23 cellular contexts compared by ENCODE assay signal in the genomic region with DNA sequence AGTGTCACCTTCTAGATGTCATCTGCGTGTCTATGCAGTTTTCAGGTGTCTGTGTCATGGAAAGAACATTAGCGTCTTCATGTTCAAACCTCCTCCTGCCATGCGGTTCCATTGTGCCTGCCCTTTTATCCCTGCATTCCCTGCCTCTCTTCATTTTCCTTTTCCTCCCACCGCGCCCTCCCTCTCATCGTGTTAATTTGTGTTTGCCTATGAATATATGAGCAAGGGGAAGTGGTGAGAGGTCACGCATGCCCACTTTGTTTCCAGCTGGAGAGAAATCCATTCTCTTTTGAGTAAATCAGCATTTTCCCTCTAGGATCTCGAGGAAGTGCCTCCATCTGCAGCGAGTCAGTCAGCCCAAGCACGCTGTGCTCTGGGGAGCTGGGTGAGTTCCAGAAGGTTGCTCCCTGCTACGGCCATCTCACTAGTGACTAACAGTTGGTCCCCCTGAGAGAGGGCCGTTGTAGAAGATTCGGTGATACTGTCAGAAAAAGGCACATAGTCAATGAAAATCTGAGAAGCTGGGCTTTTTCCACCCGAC. TPM values are rescaled to one million over a fixed set of nuclear protein-coding genes. Genes with fewer than 3 reads are reported as not detected.
DNase-seq lines count a peak whose midpoint lies in the region; TF ChIP-seq lines count a peak whose summit lies in the region.
"Had no signal": no experiment of that assay in that cellular context is flagged by ENCODE, and none has a peak within 500 bp of the region (broad histone marks: within the 10 kb centered on the region; RNA-seq: fewer than 3 reads in every experiment).

No MANE protein-coding gene starts in this region.

- no peak overlapping the region for H3K4me3 ChIP-seq in CD4-positive, alpha-beta memory T cell (ENCODE audit: low read length in 2 of 2)
- H3K4me3 ChIP-seq: dorsolateral prefrontal cortex, SK-N-MC, thoracic aorta had no signal

- no peaks in the 10 kb centered on the region for H3K36me3 Mint-ChIP-seq in HFFc6 (ENCODE audit: low read depth)
- peaks cover 0 to 40% of the 10 kb centered on the region in 2 donors for H3K36me3 Mint-ChIP-seq in CD4-positive, alpha-beta memory T cell
- H3K36me3 Mint-ChIP-seq: WTC11 had no signal

- no peaks in the 10 kb centered on the region for H3K27me3 ChIP-seq in CD4-positive, alpha-beta memory T cell (ENCODE audit: insufficient read depth, low read length)
- H3K27me3 ChIP-seq: dorsolateral prefrontal cortex had no signal

- no peaks in the 10 kb centered on the region for H3K9me3 ChIP-seq in CD4-positive, alpha-beta memory T cell (ENCODE audit: control insufficient read depth in 1 of 2, low read length in 2 of 2)
- H3K9me3 ChIP-seq: thoracic aorta had no signal

- POLR2A ChIA-PET in CD4-positive, alpha-beta memory T cell (lab: Charles Lee; ENCODE audit: partially characterized antibody), result no interaction called here

- intact Hi-C loops in CD4-positive, alpha-beta memory T cell (cut with micrococcal nuclease), result no loop called here

- H3K27ac ChIP-seq in CD4-positive, alpha-beta memory T cell (ENCODE audit: low read depth, low read length), result no peak overlapping the region
- H3K27ac ChIP-seq: dorsolateral prefrontal cortex, SK-N-MC, thoracic aorta had no signal

- peak; percentile 63 for DNase-seq in DMS153 (lab: John Stamatoyannopoulos, UW)
- no peak for DNase-seq in HFFc6
- DNase-seq in NCI-H748 treated with DMSO at 0.1 percent for 48 hours (lab: John Stamatoyannopoulos, UW), result peak; percentile 55
- DNase-seq in left kidney (ENCODE audit: low read depth, low spot score), result peak; percentile 81
- no peak for DNase-seq in nucleus accumbens (lab: John Stamatoyannopoulos, UW)
- no peak for DNase-seq in CD4-positive, alpha-beta memory T cell
- DNase-seq in GDM1 (lab: John Stamatoyannopoulos, UW), result no peak
- DNase-seq: activated CD4-positive, alpha-beta memory T cell treated with anti-CD3 and anti-CD28 coated beads, Interleukin-2, amount 10 ng/mL, durations not matched to agents 7 days and 5 days; activated naive CD4-positive, alpha-beta T cell treated with Interleukin-2 at 50 U/mL for 16 hours; amygdala; caudate nucleus; CD8-positive, alpha-beta T cell; DND-41; dorsolateral prefrontal cortex; H9; mesendoderm; naive thymus-derived CD8-positive, alpha-beta T cell; NCI-H1436 treated with DMSO at 0.1 percent for 48 hours; NCI-H345; posterior cingulate gyrus had no signal

- CTCF ChIA-PET in CD4-positive, alpha-beta memory T cell (lab: Charles Lee; ENCODE audit: partially characterized antibody), result no interaction called here

- peaks cover 8% of the 10 kb centered on the region for H3K4me1 Mint-ChIP-seq in HFFc6 (ENCODE audit: low read depth)
- no peaks in the 10 kb centered on the region for H3K4me1 Mint-ChIP-seq in CD4-positive, alpha-beta memory T cell
- H3K4me1 Mint-ChIP-seq: activated CD4-positive, alpha-beta memory T cell treated with anti-CD3 and anti-CD28 coated beads, Interleukin-2, amount 10 ng/mL, durations not matched to agents 7 days and 5 days; naive thymus-derived CD8-positive, alpha-beta T cell had no signal

- no peak for TF ChIP-seq CTCF in HFFc6 (IDR thresholded peaks at IDR 0.05)

- H3K4me3 Mint-ChIP-seq in HFFc6, result peak overlapping the region; percentile 21; the same call in 1 of the 2 replicates
- no peak overlapping the region for H3K4me3 Mint-ChIP-seq in CD4-positive, alpha-beta memory T cell
- H3K4me3 Mint-ChIP-seq: activated CD4-positive, alpha-beta memory T cell treated with anti-CD3 and anti-CD28 coated beads, Interleukin-2, amount 10 ng/mL, durations not matched to agents 7 days and 5 days; CD8-positive, alpha-beta T cell; H9; naive thymus-derived CD8-positive, alpha-beta T cell; WTC11 had no signal

- H3K36me3 ChIP-seq in CD4-positive, alpha-beta memory T cell (ENCODE audit: insufficient read depth, low read length), result no peaks in the 10 kb centered on the region
- H3K36me3 ChIP-seq: thoracic aorta had no signal

- H3K27me3 Mint-ChIP-seq in HFFc6 (ENCODE audit: insufficient read depth), result peaks cover 33% of the 10 kb centered on the region
- no peaks in the 10 kb centered on the region for H3K27me3 Mint-ChIP-seq in CD4-positive, alpha-beta memory T cell
- H3K27me3 Mint-ChIP-seq: activated CD4-positive, alpha-beta memory T cell treated with anti-CD3 and anti-CD28 coated beads, Interleukin-2, amount 10 ng/mL, durations not matched to agents 7 days and 5 days had no signal

- H3K9me3 Mint-ChIP-seq in HFFc6, result no peaks in the 10 kb centered on the region
- no peaks in the 10 kb centered on the region for H3K9me3 Mint-ChIP-seq in CD4-positive, alpha-beta memory T cell
- H3K9me3 Mint-ChIP-seq: activated CD4-positive, alpha-beta memory T cell treated with anti-CD3 and anti-CD28 coated beads, Interleukin-2, amount 10 ng/mL, durations not matched to agents 7 days and 5 days; CD8-positive, alpha-beta T cell; H9; naive thymus-derived CD8-positive, alpha-beta T cell; WTC11 had no signal

- no peak overlapping the region for H3K27ac Mint-ChIP-seq in HFFc6
- H3K27ac Mint-ChIP-seq in CD4-positive, alpha-beta memory T cell, result no peak overlapping the region
- H3K27ac Mint-ChIP-seq: activated CD4-positive, alpha-beta memory T cell treated with anti-CD3 and anti-CD28 coated beads, Interleukin-2, amount 10 ng/mL, durations not matched to agents 7 days and 5 days; CD8-positive, alpha-beta T cell; H9; naive thymus-derived CD8-positive, alpha-beta T cell; WTC11 had no signal

- H3K4me1 ChIP-seq in CD4-positive, alpha-beta memory T cell (ENCODE audit: insufficient read depth, low read length), result no peaks in the 10 kb centered on the region

RNA-seq across cellular contexts. Expression of a gene that starts 42.9 kb away (rescaled TPM):
- under 1 TPM in 2 of 6 experiments, not detected in 4; 0.17 to 0.27 TPM for total RNA-seq in HFFc6 (2021; fragmentation: NEBNext Ultra II Directional; extraction: Animal tissue kit (Norgen Biotek cat#: 25700))
- total RNA-seq in CD4-positive, alpha-beta memory T cell, result 1 to 10 TPM; 4.1 to 4.4 TPM
- under 1 TPM in 1 of 2 donors, not detected in 1; 0.55 TPM for polyA plus RNA-seq in CD4-positive, alpha-beta memory T cell

Comparison
In these comparisons a context has a peak if more than half of its experiments do, and no peak if none do; other contexts are left out.
1. DNase-seq: peak in DMS153 (single experiment), NCI-H748 treated with DMSO at 0.1 percent for 48 hours (single experiment) and left kidney (single experiment); none in HFFc6 (single experiment), nucleus accumbens (0 of 56), CD4-positive, alpha-beta memory T cell (0 of 5) and GDM1 (single experiment).